In the genomic region with DNA sequence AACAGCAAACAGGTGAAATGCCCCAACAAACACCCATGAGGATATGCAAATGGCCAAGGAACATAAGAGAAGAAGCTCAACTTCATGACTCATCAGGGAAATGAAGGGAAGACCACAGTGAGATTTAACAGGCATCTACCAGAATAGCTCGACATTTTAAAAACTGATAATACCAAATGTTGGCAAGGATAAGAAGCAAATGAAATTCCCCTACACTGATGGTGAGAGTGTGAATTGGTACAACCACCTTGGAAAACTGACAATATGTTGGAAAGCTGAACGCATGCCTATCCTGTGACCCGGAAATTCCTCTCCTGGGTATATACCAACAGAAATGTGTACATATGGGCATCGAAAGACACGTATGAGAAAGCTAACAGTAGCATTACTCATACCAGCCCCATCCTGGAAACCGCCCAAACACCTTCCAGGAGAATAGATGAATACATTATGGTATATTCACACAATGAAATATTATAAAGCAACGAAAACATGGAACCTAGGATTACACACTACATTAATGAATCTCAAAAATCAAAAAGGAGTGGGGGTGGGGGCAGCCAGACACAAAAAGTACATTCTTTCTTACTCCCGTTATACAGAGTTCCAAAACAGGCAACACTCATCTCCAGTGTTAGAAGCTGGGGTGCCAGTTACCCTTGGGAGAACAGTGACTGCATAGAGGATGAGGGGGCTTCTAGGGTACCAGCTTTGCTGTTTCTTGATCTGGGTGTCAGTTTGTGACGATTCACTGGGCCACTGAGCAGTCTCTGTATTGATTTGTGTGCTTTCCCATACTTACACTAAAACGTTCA, we compare ENCODE assay signal across 9 cellular contexts. TPM values are rescaled to one million over a fixed set of nuclear protein-coding genes. Genes with fewer than 3 reads are reported as not detected.
DNase-seq lines count a peak whose midpoint lies in the region; ATAC-seq, FAIRE-seq and TF ChIP-seq lines count a peak whose summit lies in the region.
"Had no signal": no experiment of that assay in that cellular context is flagged by ENCODE, and none has a peak within 500 bp of the region (broad histone marks: within the 10 kb centered on the region; RNA-seq: fewer than 3 reads in every experiment).

No MANE protein-coding gene starts in this region.

- peaks cover 14% of the 10 kb centered on the region for H3K27me3 Mint-ChIP-seq in endodermal cell (ENCODE audit: insufficient read depth)

- POLR2A ChIA-PET in H1 (lab: Charles Lee; ENCODE audit: partially characterized antibody), result interaction anchor here (1.1 to 2.5 kb wide), 3 partner anchors 13 to 16 kb away, joined by 3 to 5 read pairs (median 5); no protein-coding TSS in a partner anchor

- H3K9me3 Mint-ChIP-seq in endodermal cell, result no peaks in the 10 kb centered on the region

- H3K4me2 ChIP-seq in H1 (ENCODE audit: insufficient read depth in 1 of 2, low read depth in 2 of 2, low read length in 2 of 2), result no peak overlapping the region

- no peak for DNase-seq in GM12892 (ENCODE audit: insufficient read length)
- DNase-seq in H1 (ENCODE audit: low read depth in 1 of 2, low spot score in 2 of 2), result no peak
- DNase-seq in GM19238 (ENCODE audit: insufficient read length, low spot score), result no peak
- DNase-seq in endodermal cell, result no peak
- no peak for DNase-seq in AML-193 (lab: John Stamatoyannopoulos, UW)
- DNase-seq: MV-4-11 had no signal

- no peak overlapping the region for H2AK5ac ChIP-seq in H1 (ENCODE audit: low read depth, low read length)

- H2BK20ac ChIP-seq in H1 (ENCODE audit: low read length), result peak overlapping the region; percentile 81; the same call in 1 of the 2 replicates

- H3K14ac ChIP-seq in H1 (ENCODE audit: insufficient read length), result no peak overlapping the region

- no peaks in the 10 kb centered on the region; the same call in 1 of the 2 replicates for H3K23me2 ChIP-seq in H1 (ENCODE audit: low read depth, low read length)

- no peak overlapping the region for H3K27ac ChIP-seq in H1 (ENCODE audit: low read depth, low read length)
- H3K27ac ChIP-seq in endodermal cell (ENCODE audit: low read depth, low read length), result no peak overlapping the region

- H2BK12ac ChIP-seq in H1 (ENCODE audit: low read depth, low read length), result 0 out of 2 replicates have a peak overlapping the region, but pooled peaks have one; percentile 61

- H3K36me3 Mint-ChIP-seq in endodermal cell (ENCODE audit: low read depth), result no peaks in the 10 kb centered on the region

- no peak overlapping the region for H4K5ac ChIP-seq in H1 (ENCODE audit: insufficient read length, low read depth, low read length)

- H3K36me3 ChIP-seq in H1 (ENCODE audit: control insufficient read depth in 2 of 4, insufficient read depth in 4 of 4, low read length in 3 of 4), result no peaks in the 10 kb centered on the region
- H3K36me3 ChIP-seq in endodermal cell (ENCODE audit: control insufficient read depth, insufficient read depth, low read length), result no peaks in the 10 kb centered on the region

- no peak overlapping the region for H3K27ac Mint-ChIP-seq in endodermal cell

- no peak for TF ChIP-seq RAD21 in H1 (IDR thresholded peaks at IDR 0.05 in 1 of 2, conservative IDR thresholded peaks at IDR 0.05 in 1 of 2; ENCODE audit: low read depth in 2 of 2, low read length in 2 of 2)

- H3K27me3 ChIP-seq in H1 (replicated peaks in 1 of 4; ENCODE audit: control insufficient read depth in 3 of 4, extremely low read depth in 1 of 4, insufficient read depth in 3 of 4, low read length in 3 of 4), result no peaks in the 10 kb centered on the region
- H3K27me3 ChIP-seq in endodermal cell (ENCODE audit: control insufficient read depth, insufficient read depth, low read length, poor library complexity, severe bottlenecking), result no peaks in the 10 kb centered on the region

- peak overlapping the region; percentile 30; the same call in 1 of the 2 replicates for H2BK5ac ChIP-seq in H1 (ENCODE audit: low read depth, low read length)

- TF ChIP-seq EP300 in H1 (IDR thresholded peaks at IDR 0.05; ENCODE audit: borderline replicate concordance in 1 of 2, low read depth in 2 of 2, low read length in 2 of 2), result no peak

- no peak overlapping the region for H4K8ac ChIP-seq in H1 (ENCODE audit: extremely low read depth, insufficient read depth, low read length)

- H3K56ac ChIP-seq in H1 (replicated peaks; ENCODE audit: insufficient read length, low read depth, low read length), result no peak overlapping the region

- no peak overlapping the region for H3K4me3 ChIP-seq in H1 (ENCODE audit: extremely low read depth in 1 of 4, insufficient read depth in 2 of 4, low read depth in 3 of 4, low read length in 4 of 4)
- H3K4me3 ChIP-seq in endodermal cell (ENCODE audit: low read length), result no peak overlapping the region

- H3K4me1 ChIP-seq in H1 (replicated peaks in 1 of 4; ENCODE audit: control insufficient read depth in 3 of 4, insufficient read depth in 4 of 4, low read length in 3 of 4) (peaks cover 0 to 20% (median 7%) of the 10 kb centered on the region in 4 experiments), endodermal cell (ENCODE audit: control insufficient read depth, insufficient read depth, low read length) (no peaks in the 10 kb centered on the region)

- H3K4ac ChIP-seq in H1 (replicated peaks; ENCODE audit: insufficient read length, low read depth, low read length), result no peak overlapping the region

- peak; percentile 78 for ATAC-seq in GM19463 (IDR thresholded peaks at IDR 0.05; ENCODE audit: unreplicated experiment)
- ATAC-seq in HG03378 (IDR thresholded peaks at IDR 0.05; ENCODE audit: unreplicated experiment), result peak; percentile 69
- ATAC-seq in HG02840 (IDR thresholded peaks at IDR 0.05; ENCODE audit: low FRiP score, unreplicated experiment), result no peak

- no peak for TF ChIP-seq POLR2A in GM12892 (IDR thresholded peaks at IDR 0.05; ENCODE audit: low read depth, low read length)
- TF ChIP-seq POLR2A in H1 (IDR thresholded peaks at IDR 0.05; ENCODE audit: control extremely low read depth in 1 of 2, low read depth in 2 of 2, low read length in 2 of 2), result no peak

- CTCF ChIA-PET in H1 (lab: Charles Lee; ENCODE audit: partially characterized antibody), result interaction anchor here (0.8 to 2.2 kb wide), 11 partner anchors 8 to 180 kb away, joined by 3 to 5 read pairs (median 4); no protein-coding TSS in a partner anchor

- no peaks in the 10 kb centered on the region for H3K4me1 Mint-ChIP-seq in endodermal cell

- no peak overlapping the region for H3K23ac ChIP-seq in H1 (ENCODE audit: insufficient read length)

- no peak overlapping the region for H3K4me3 Mint-ChIP-seq in endodermal cell

- 83% methylated on average over 10 of the region's 10 CpGs; no CpG with 5 or more reads in 1 of the 2 experiments for WGBS in H1 (ENCODE audit: extremely low coverage in 1 of 2, insufficient coverage in 1 of 2, insufficient read length in 1 of 2, insufficient replicate concordance in 2 of 2, low coverage in 1 of 2, low lambda C conversion rate in 2 of 2, missing lambda C conversion rate in 1 of 2), 2 experiments
- 90 to 93% methylated on average over 6 to 9 of the region's 10 CpGs for WGBS in endodermal cell (ENCODE audit: insufficient coverage in 1 of 2, insufficient read length in 1 of 2), 2 experiments

- no peak overlapping the region for H4K91ac ChIP-seq in H1 (replicated peaks; ENCODE audit: insufficient read length, low read length)

- H2BK120ac ChIP-seq in H1 (replicated peaks; ENCODE audit: low read depth, low read length), result no peak overlapping the region

- H3K79me1 ChIP-seq in H1 (ENCODE audit: low read depth, low read length), result no peaks in the 10 kb centered on the region

- H2BK15ac ChIP-seq in H1 (ENCODE audit: low read length), result no peak overlapping the region

- H4K20me1 ChIP-seq in H1 (replicated peaks in 1 of 2; ENCODE audit: control insufficient read depth in 1 of 2, insufficient read depth in 2 of 2, low read length in 2 of 2), result no peaks in the 10 kb centered on the region

- no peak for TF ChIP-seq CTCF in H1 (IDR thresholded peaks at IDR 0.05; ENCODE audit: control extremely low read depth in 1 of 3, insufficient read depth in 1 of 3, low read depth in 1 of 3, low read length in 3 of 3)
- no peak for TF ChIP-seq CTCF in endodermal cell (conservative IDR thresholded peaks at IDR 0.05)

- H3K18ac ChIP-seq in H1 (ENCODE audit: extremely low read depth, low read length), result no peak overlapping the region

- H2AFZ ChIP-seq in H1 (ENCODE audit: low read length), result no peak overlapping the region

- no peaks in the 10 kb centered on the region for H3K79me2 ChIP-seq in H1 (ENCODE audit: control insufficient read depth in 1 of 2, insufficient read depth in 2 of 2, low read length in 2 of 2)

- FAIRE-seq in GM12892 (lab: Jason Lieb, UNC) (peak; percentile 78), H1 (lab: Jason Lieb, UNC) (no peak)

- H3K9me3 ChIP-seq in H1 (ENCODE audit: insufficient read depth in 2 of 2, low read depth in 1 of 2, low read length in 1 of 2) (no peaks in the 10 kb centered on the region; a peak in 1 of 4 replicates), endodermal cell (ENCODE audit: control insufficient read depth, low read length) (no peaks in the 10 kb centered on the region)

- H3K9ac ChIP-seq in H1 (replicated peaks in 1 of 4; ENCODE audit: extremely low read depth in 1 of 4, low read depth in 3 of 4, low read length in 3 of 4) (no peak overlapping the region), endodermal cell (ENCODE audit: extremely low read depth, low read length, poor library complexity, severe bottlenecking) (no peak overlapping the region)

TF ChIP-seq in H1, 55 proteins besides CTCF, POLR2A, EP300 and RAD21 (continues in another document):
- no peak for TF ChIP-seq CHD1 (IDR thresholded peaks at IDR 0.05; ENCODE audit: low read depth, low read length)
- TF ChIP-seq SUZ12 (IDR thresholded peaks at IDR 0.05; ENCODE audit: low read length), result no peak
- no peak for TF ChIP-seq NANOG (IDR thresholded peaks at IDR 0.05; ENCODE audit: insufficient read depth, low read depth, low read length, poor library complexity, severe bottlenecking)
- TF ChIP-seq BACH1 (IDR thresholded peaks at IDR 0.05; ENCODE audit: low read length), result no peak
- no peak for TF ChIP-seq BCL11A (IDR thresholded peaks at IDR 0.05; ENCODE audit: low read depth in 2 of 2, low read length in 2 of 2)
- no peak for TF ChIP-seq SIRT6 (IDR thresholded peaks at IDR 0.05; ENCODE audit: low read length)
- no peak for TF ChIP-seq EZH2 (IDR thresholded peaks at IDR 0.05; ENCODE audit: low read depth, low read length, severe bottlenecking)

RNA-seq across cellular contexts. Expression of gene RFTN1, which starts 16.9 kb away (rescaled TPM):
- 163 TPM for polyA plus RNA-seq in GM12892 (2012; ENCODE audit: missing spikeins)
- 4.9 and 6.7 TPM in 2 replicates for total RNA-seq in H1 (2021; fragmentation: NEBNext Ultra II Directional; extraction: Animal tissue kit (Norgen Biotek cat#: 25700))
- 4.6 and 7.5 TPM in 2 replicates for polyA plus RNA-seq in H1 (2011; rRNA removed)
- 5.5 TPM for polyA plus RNA-seq in H1 (2011; cell fraction: cytosol; rRNA removed)
- polyA plus RNA-seq in H1 (2011; cell fraction: nucleus; rRNA removed), result 6.8 TPM
- polyA plus RNA-seq in H1 (2012, experiment 1 of 2), result 3.2 to 4.3 TPM (median 4.0 TPM) in 4 replicates
- polyA plus RNA-seq in H1 (2012, experiment 2 of 2), result 2.0 TPM
- 5.8 TPM for polyA plus RNA-seq in H1 (2013, experiment 1 of 2)
- 4.9 TPM for polyA plus RNA-seq in H1 (2013, experiment 2 of 2)
- 4.3 and 4.7 TPM in 2 replicates for polyA minus RNA-seq in H1 (2011; rRNA and poly(A)+ RNA removed)
- polyA minus RNA-seq in H1 (2011; cell fraction: cytosol; rRNA and poly(A)+ RNA removed), result 3.1 TPM
- polyA minus RNA-seq in H1 (2011; cell fraction: nucleus; rRNA and poly(A)+ RNA removed), result 5.8 TPM
- 1 to 10 TPM in 1 of 2 donors, under 1 TPM in 1; 0.80 to 1.1 TPM for total RNA-seq in endodermal cell
- polyA plus RNA-seq in endodermal cell (2013, experiment 1 of 2), result 5.2 TPM
- polyA plus RNA-seq in endodermal cell (2013, experiment 2 of 2), result 7.0 TPM
